Comparison of ENCODE assay signal across 23 cellular contexts in genomic region chr1:93776728-93777127, GRCh38.
A peak's percentile ranks its signal among the peaks of the same experiment; 100 is the strongest.
DNase-seq lines count a peak whose midpoint lies in the region; ATAC-seq, FAIRE-seq and TF ChIP-seq lines count a peak whose summit lies in the region.
"Had no signal": no experiment of that assay in that cellular context is flagged by ENCODE, and none has a peak within 500 bp of the region (broad histone marks: within the 10 kb centered on the region; RNA-seq: fewer than 3 reads in every experiment).

No MANE protein-coding gene starts in this region.

- no peaks in the 10 kb centered on the region for H3K79me2 ChIP-seq in astrocyte (ENCODE audit: insufficient read depth, low read length)
- H3K79me2 ChIP-seq in keratinocyte (ENCODE audit: control insufficient read depth, insufficient read depth, low read length): peaks cover 3% of the 10 kb centered on the region

- H3K4ac ChIP-seq in IMR-90 (ENCODE audit: low read depth, low read length): peak overlapping the region; percentile 37; the same call in 1 of the 2 replicates

- H4K20me1 ChIP-seq in IMR-90 (ENCODE audit: insufficient read depth, low read length): no peaks in the 10 kb centered on the region
- no peaks in the 10 kb centered on the region for H4K20me1 ChIP-seq in astrocyte (ENCODE audit: insufficient read depth, low read length)
- no peaks in the 10 kb centered on the region for H4K20me1 ChIP-seq in keratinocyte (ENCODE audit: control insufficient read depth, extremely low read depth, insufficient read depth, low read length)

- no peak for TF ChIP-seq RAD21 in A549 (conservative IDR thresholded peaks at IDR 0.05 in 1 of 2, IDR thresholded peaks at IDR 0.05 in 1 of 2)
- TF ChIP-seq RAD21 in IMR-90 (IDR thresholded peaks at IDR 0.05; ENCODE audit: low read length): no peak

- no peak overlapping the region; the same call in 1 of the 2 replicates for H3K18ac ChIP-seq in IMR-90 (ENCODE audit: low read depth, low read length)

- H3K36me3 ChIP-seq in IMR-90 (ENCODE audit: control insufficient read depth, insufficient read depth, low read length) (no peaks in the 10 kb centered on the region), astrocyte (ENCODE audit: insufficient read depth, low read length) (no peaks in the 10 kb centered on the region), keratinocyte (ENCODE audit: control insufficient read depth in 2 of 2, extremely low read depth in 1 of 2, insufficient read depth in 2 of 2, low read length in 2 of 2) (no peaks in the 10 kb centered on the region)
- H3K36me3 ChIP-seq: BE2C had no signal

- H3K9me3 ChIP-seq in A549 (no peaks in the 10 kb centered on the region), IMR-90 (ENCODE audit: control insufficient read depth, insufficient read depth, low read length) (no peaks in the 10 kb centered on the region), astrocyte (ENCODE audit: insufficient read depth, low read depth, low read length) (no peaks in the 10 kb centered on the region), keratinocyte (ENCODE audit: control insufficient read depth, low read depth, low read length) (no peaks in the 10 kb centered on the region)
- H3K9me3 ChIP-seq: BE2C had no signal

- H3K23ac ChIP-seq in IMR-90 (ENCODE audit: low read depth, low read length): no peak overlapping the region

- peaks cover 4% of the 10 kb centered on the region for H3K36me3 Mint-ChIP-seq in astrocyte (ENCODE audit: low read depth, unreplicated experiment)
- H3K36me3 Mint-ChIP-seq: T-cell had no signal

- H3K27ac Mint-ChIP-seq in astrocyte (ENCODE audit: unreplicated experiment): peak overlapping the region; percentile 20
- H3K27ac Mint-ChIP-seq: T-cell had no signal

- no peak overlapping the region for H2BK5ac ChIP-seq in IMR-90 (ENCODE audit: low read depth, low read length, poor library complexity, severe bottlenecking)

- H3K9me3 Mint-ChIP-seq in astrocyte (ENCODE audit: unreplicated experiment): peaks cover 2% of the 10 kb centered on the region
- H3K9me3 Mint-ChIP-seq: T-cell had no signal

- no peak overlapping the region for H3K4me3 Mint-ChIP-seq in astrocyte (ENCODE audit: unreplicated experiment)
- H3K4me3 Mint-ChIP-seq: T-cell had no signal

- DNase-seq in A549 (ENCODE audit: low read depth in 1 of 2, low spot score in 1 of 2): no peak
- DNase-seq in IMR-90: no peak
- DNase-seq in astrocyte (ENCODE audit: low read depth): no peak
- no peak for DNase-seq in keratinocyte (ENCODE audit: low read depth, low spot score)
- no peak for DNase-seq in SIG-M5 treated with dmso at 0.1 percent for 504 hours (lab: John Stamatoyannopoulos, UW; ENCODE audit: unreplicated experiment)
- no peak for DNase-seq in foreskin fibroblast
- DNase-seq: BE2C, EL, GF-D8, H7, NCI-H1105, NCI-H146, NCI-H2029 treated with DMSO at 0.1 percent for 48 hours, NCI-H345, NCI-H524 treated with DMSO at 0.1 percent for 48 hours, NCI-H82, OCI-M1, SIG-M5, T-cell had no signal

- intact Hi-C loops in IMR-90 (cut with micrococcal nuclease): no loop called here

- H4K5ac ChIP-seq in IMR-90 (ENCODE audit: low read depth, low read length): peak overlapping the region; percentile 47; the same call in 1 of the 2 replicates

- no peak overlapping the region for H3K14ac ChIP-seq in IMR-90 (replicated peaks; ENCODE audit: low read depth, low read length)

- H3K4me1 ChIP-seq in A549 (peaks cover 53% of the 10 kb centered on the region), IMR-90 (ENCODE audit: control insufficient read depth, insufficient read depth, low read length) (peaks cover 16% of the 10 kb centered on the region), astrocyte (ENCODE audit: insufficient read depth, low read length) (peaks cover 16% of the 10 kb centered on the region), keratinocyte (ENCODE audit: control insufficient read depth, extremely low read depth, insufficient read depth, low read length) (peaks cover 77% of the 10 kb centered on the region)
- H3K4me1 ChIP-seq: BE2C had no signal

- no peak for TF ChIP-seq EP300 in A549 (IDR thresholded peaks at IDR 0.05)

- H3K27me3 ChIP-seq in IMR-90 (ENCODE audit: control insufficient read depth, insufficient read depth, low read length) (peaks cover 9% of the 10 kb centered on the region; the same call in 1 of the 2 replicates), astrocyte (ENCODE audit: insufficient read depth, low read length) (no peaks in the 10 kb centered on the region), keratinocyte (ENCODE audit: control insufficient read depth, extremely low read depth, insufficient read depth, low read length) (no peaks in the 10 kb centered on the region)
- H3K27me3 ChIP-seq: BE2C had no signal

- H3K56ac ChIP-seq in IMR-90 (ENCODE audit: extremely low read depth, insufficient read depth, low read length): no peak overlapping the region

- H2AK9ac ChIP-seq in IMR-90 (replicated peaks; ENCODE audit: low read depth, low read length, poor library complexity): no peak overlapping the region

- H3K27ac ChIP-seq in A549 (peak overlapping the region; percentile 14 to 74; a peak in 5 of 6 replicates), IMR-90 (ENCODE audit: insufficient read depth, low read length) (no peak overlapping the region), astrocyte (ENCODE audit: low read depth, low read length) (no peak overlapping the region), keratinocyte (ENCODE audit: control insufficient read depth, insufficient read depth, low read length) (peak overlapping the region; percentile 5)
- H3K27ac ChIP-seq: HL-60, KMS-11 had no signal

- H3K4me2 ChIP-seq in A549 (no peak overlapping the region), IMR-90 (ENCODE audit: low read depth, low read length) (no peak overlapping the region), astrocyte (ENCODE audit: low read length) (no peak overlapping the region), keratinocyte (ENCODE audit: control insufficient read depth, extremely low read depth, insufficient read depth, low read depth, low read length) (no peak overlapping the region)
- H3K4me2 ChIP-seq: KMS-11 had no signal

- in situ Hi-C loops in IMR-90 (cut with MboI; ENCODE audit: low sequenced_read_pairs): no loop called here

- 0 out of 2 replicates have a peak, but pooled peaks cover 5% of the 10 kb centered on the region for H3K9me1 ChIP-seq in IMR-90 (ENCODE audit: insufficient read depth, low read length)
- H3K9me1 ChIP-seq in keratinocyte (ENCODE audit: control insufficient read depth, extremely low read depth, insufficient read depth, low read length): no peaks in the 10 kb centered on the region

- no peak overlapping the region for H3K4me3 ChIP-seq in A549
- no peak overlapping the region for H3K4me3 ChIP-seq in IMR-90 (ENCODE audit: insufficient read depth, low read depth, low read length)
- no peak overlapping the region for H3K4me3 ChIP-seq in astrocyte (ENCODE audit: insufficient read depth, low read depth, low read length)
- no peak overlapping the region for H3K4me3 ChIP-seq in keratinocyte (ENCODE audit: control insufficient read depth in 2 of 3, extremely low read depth in 1 of 3, insufficient read depth in 2 of 3, low read depth in 1 of 3, low read length in 3 of 3)
- H3K4me3 ChIP-seq in foreskin fibroblast (ENCODE audit: low read depth in 1 of 2, low read length in 2 of 2): no peak overlapping the region

- H3K9ac ChIP-seq in IMR-90 (ENCODE audit: low read depth, low read length) (no peak overlapping the region), astrocyte (ENCODE audit: low read length) (no peak overlapping the region), keratinocyte (ENCODE audit: control insufficient read depth, extremely low read depth, insufficient read depth, low read length) (no peak overlapping the region)
- H3K9ac ChIP-seq: KMS-11 had no signal

- no peak for FAIRE-seq in A549 (lab: Jason Lieb, UNC)
- FAIRE-seq in astrocyte (lab: Jason Lieb, UNC): no peak
- FAIRE-seq in keratinocyte (lab: Jason Lieb, UNC): peak; percentile 62
- FAIRE-seq: A204.1 had no signal

- no peaks in the 10 kb centered on the region for H3K79me1 ChIP-seq in IMR-90 (ENCODE audit: low read depth in 1 of 2, low read length in 2 of 2)

- ATAC-seq in A549 (no peak), IMR-90 (ENCODE audit: low read depth) (no peak), GM18907 (IDR thresholded peaks at IDR 0.05; ENCODE audit: unreplicated experiment) (no peak)
- ATAC-seq: T-cell had no signal

- no peak overlapping the region for H2AFZ ChIP-seq in IMR-90 (replicated peaks; ENCODE audit: low read length, poor library complexity)
- H2AFZ ChIP-seq in astrocyte (ENCODE audit: low read depth, low read length): no peak overlapping the region
- H2AFZ ChIP-seq in keratinocyte (ENCODE audit: control insufficient read depth, low read length): peak overlapping the region; percentile 35

- no peaks in the 10 kb centered on the region for H3K27me3 Mint-ChIP-seq in astrocyte (ENCODE audit: low read depth, unreplicated experiment)

- POLR2A ChIA-PET in A549 (lab: Yijun Ruan, JAX) (no interaction called here), IMR-90 (lab: Charles Lee; ENCODE audit: unreplicated experiment) (no interaction called here)

- WGBS in A549 (ENCODE audit: missing lambda C conversion rate): 79% methylated on average over 3 of the region's 3 CpGs
- WGBS in IMR-90 (ENCODE audit: extremely low coverage in 2 of 2, insufficient read length in 1 of 2), 2 experiments: no CpG with 5 or more reads among the region's 3 CpGs

- peaks cover 22% of the 10 kb centered on the region for H3K4me1 Mint-ChIP-seq in astrocyte (ENCODE audit: low read depth, unreplicated experiment)
- H3K4me1 Mint-ChIP-seq: T-cell had no signal

- TF ChIP-seq CTCF in A549 (IDR thresholded peaks at IDR 0.05): no peak
- no peak for TF ChIP-seq CTCF in IMR-90 (conservative IDR thresholded peaks at IDR 0.05; ENCODE audit: low read depth, low read length)
- TF ChIP-seq CTCF in astrocyte (IDR thresholded peaks at IDR 0.05; ENCODE audit: insufficient read depth, low read depth, low read length): no peak
- TF ChIP-seq CTCF in keratinocyte (optimal IDR thresholded peaks at IDR 0.05 in 1 of 3, IDR thresholded peaks at IDR 0.05 in 1 of 3, conservative IDR thresholded peaks at IDR 0.05 in 1 of 3; ENCODE audit: extremely low read depth in 1 of 3, insufficient read depth in 2 of 3, low read length in 3 of 3): no peak
- no peak for TF ChIP-seq CTCF in foreskin fibroblast (IDR thresholded peaks at IDR 0.05; ENCODE audit: low read depth, low read length)

- TF ChIP-seq POLR2A in A549 (IDR thresholded peaks at IDR 0.05; ENCODE audit: low read length) (no peak), IMR-90 (IDR thresholded peaks at IDR 0.05; ENCODE audit: low read depth, low read length) (no peak)

- 0 out of 2 replicates have a peak overlapping the region, but pooled peaks have one; percentile 6 for H2BK120ac ChIP-seq in IMR-90 (ENCODE audit: low read depth, low read length)

- H2BK20ac ChIP-seq in IMR-90 (ENCODE audit: low read depth, low read length): no peak overlapping the region; the same call in 1 of the 2 replicates

- dilution Hi-C loops in IMR-90 (cut with HindIII; ENCODE audit: low sequenced_read_pairs, unreplicated experiment) (no loop called here), keratinocyte (cut with MboI; ENCODE audit: extremely low pct_ligation_motif_present, low sequenced_read_pairs) (no loop called here)

- BruUV-seq in IMR-90 (replicated peaks; lab: Mats Ljungman, UMichigan): no TSS peak

- peak overlapping the region; percentile 87; the same call in 2 of the 3 replicates for H2BK15ac ChIP-seq in IMR-90 (ENCODE audit: low read depth, low read length)

- CTCF ChIA-PET in A549 (lab: Yijun Ruan, JAX) (no interaction called here), IMR-90 (lab: Yijun Ruan, JAX) (no interaction called here)

- H2AK5ac ChIP-seq in IMR-90 (ENCODE audit: low read depth, low read length): peak overlapping the region; percentile 25; the same call in 1 of the 2 replicates

- H4K91ac ChIP-seq in IMR-90 (ENCODE audit: insufficient read depth, low read depth, low read length): peak overlapping the region; percentile 2; the same call in 1 of the 2 replicates

- H4K8ac ChIP-seq in IMR-90 (ENCODE audit: low read depth in 2 of 2, low read length in 2 of 2): peak overlapping the region in 1 of 2 experiments; percentile 36; a peak in 1 of 4 replicates

Comparison
In these comparisons a context has a peak if more than half of its experiments do, and no peak if none do; other contexts are left out.
1. H3K27ac ChIP-seq: peak in A549 (2 of 2) and keratinocyte (single experiment); none in IMR-90 (single experiment) and astrocyte (single experiment).